Comparison of ENCODE assay signal across 8 cellular contexts in genomic region chr17:37744961-37745800, GRCh38. TPM values are rescaled to one million over a fixed set of nuclear protein-coding genes. Genes with fewer than 3 reads are reported as not detected.
DNase-seq lines count a peak whose midpoint lies in the region; ATAC-seq and TF ChIP-seq lines count a peak whose summit lies in the region.

A gene with protein sequence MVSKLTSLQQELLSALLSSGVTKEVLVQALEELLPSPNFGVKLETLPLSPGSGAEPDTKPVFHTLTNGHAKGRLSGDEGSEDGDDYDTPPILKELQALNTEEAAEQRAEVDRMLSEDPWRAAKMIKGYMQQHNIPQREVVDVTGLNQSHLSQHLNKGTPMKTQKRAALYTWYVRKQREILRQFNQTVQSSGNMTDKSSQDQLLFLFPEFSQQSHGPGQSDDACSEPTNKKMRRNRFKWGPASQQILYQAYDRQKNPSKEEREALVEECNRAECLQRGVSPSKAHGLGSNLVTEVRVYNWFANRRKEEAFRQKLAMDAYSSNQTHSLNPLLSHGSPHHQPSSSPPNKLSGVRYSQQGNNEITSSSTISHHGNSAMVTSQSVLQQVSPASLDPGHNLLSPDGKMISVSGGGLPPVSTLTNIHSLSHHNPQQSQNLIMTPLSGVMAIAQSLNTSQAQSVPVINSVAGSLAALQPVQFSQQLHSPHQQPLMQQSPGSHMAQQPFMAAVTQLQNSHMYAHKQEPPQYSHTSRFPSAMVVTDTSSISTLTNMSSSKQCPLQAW (minus strand): TSS chr17:37745059. CDS start chr17:37744884, 175 bp downstream.

- peaks cover 31% of the 10 kb centered on the region for H3K4me1 ChIP-seq in upper lobe of right lung

- H3K36me3 Mint-ChIP-seq in CD4-positive, alpha-beta T cell (ENCODE audit: low read depth) = no peaks in the 10 kb centered on the region

- CTCF ChIA-PET in CD4-positive, alpha-beta T cell (lab: Charles Lee) = no interaction called here

- intact Hi-C loops in CD4-positive, alpha-beta T cell (cut with DNase I, micrococcal nuclease) = no loop called here
- intact Hi-C loops in upper lobe of right lung (cut with DNase I) = loop anchor here (5.0 kb wide), 1 partner anchor 103 kb away; the partner anchor contains the start of gene DDX52

- no peaks in the 10 kb centered on the region for H3K9me3 Mint-ChIP-seq in CD4-positive, alpha-beta T cell

- POLR2A ChIA-PET in CD4-positive, alpha-beta T cell (lab: Charles Lee) = no interaction called here

- H3K4me3 Mint-ChIP-seq in CD4-positive, alpha-beta T cell = peak within 1 kb of the TSS; percentile 39

- peak within 1 kb of the TSS; percentile 53 for H3K4me3 ChIP-seq in upper lobe of right lung

- H3K27me3 ChIP-seq in CD4-positive, alpha-beta T cell (ENCODE audit: control insufficient read depth, insufficient read depth, low read length) = peaks cover 68% of the 10 kb centered on the region
- peaks cover 73% of the 10 kb centered on the region for H3K27me3 ChIP-seq in upper lobe of right lung

- H3K27me3 Mint-ChIP-seq in CD4-positive, alpha-beta T cell = peaks cover 83% of the 10 kb centered on the region

- H3K4me1 Mint-ChIP-seq in CD4-positive, alpha-beta T cell (ENCODE audit: low read depth) = peaks cover 22% of the 10 kb centered on the region

- H3K27ac Mint-ChIP-seq in CD4-positive, alpha-beta T cell = no peak within 1 kb of the TSS

- no peaks in the 10 kb centered on the region for H3K9me3 ChIP-seq in CD4-positive, alpha-beta T cell (ENCODE audit: control insufficient read depth, low read length)
- no peaks in the 10 kb centered on the region for H3K9me3 ChIP-seq in upper lobe of right lung

- no peak for DNase-seq in CD4-positive, alpha-beta T cell
- peak; percentile 68 for DNase-seq in NAMALWA (ENCODE audit: low spot score)
- peak; percentile 71 for DNase-seq in iPS-NIHi7 (ENCODE audit: extremely low spot score)
- peak; percentile 79 for DNase-seq in upper lobe of right lung
- no peak for DNase-seq in NCI-H510A (lab: John Stamatoyannopoulos, UW)
- no peak for DNase-seq in foreskin melanocyte

- no peak for TF ChIP-seq CTCF in CD4-positive, alpha-beta T cell (IDR thresholded peaks at IDR 0.05)
- TF ChIP-seq CTCF in upper lobe of right lung (IDR thresholded peaks at IDR 0.05) = no peak

- no peak within 1 kb of the TSS for H3K27ac ChIP-seq in CD4-positive, alpha-beta T cell (ENCODE audit: low read depth, low read length)
- peak within 1 kb of the TSS; percentile 81 for H3K27ac ChIP-seq in upper lobe of right lung

- H3K36me3 ChIP-seq in upper lobe of right lung = no peaks in the 10 kb centered on the region

- no peak for ATAC-seq in CD4-positive, alpha-beta T cell (ENCODE audit: poor library complexity)
- ATAC-seq in GM19351 (IDR thresholded peaks at IDR 0.05; ENCODE audit: unreplicated experiment) (peak; percentile 57), upper lobe of right lung (peak; percentile 74), HG03565 (IDR thresholded peaks at IDR 0.05; ENCODE audit: unreplicated experiment) (no peak)

RNA-seq across cellular contexts. Expression of the gene that starts here (rescaled TPM):
- not detected for total RNA-seq in CD4-positive, alpha-beta T cell
- 19.8 TPM for total RNA-seq in upper lobe of right lung

Comparison
In these comparisons a context has a peak if more than half of its experiments do, and no peak if none do; other contexts are left out.
1. RNA of the gene that starts here (total RNA-seq): 19.8 TPM in upper lobe of right lung (single experiment); not detected in CD4-positive, alpha-beta T cell; every median in the first group is over 10 times any median in the second.
2. ATAC-seq: peak in GM19351 (single experiment) and upper lobe of right lung (single experiment); none in CD4-positive, alpha-beta T cell (single experiment) and HG03565 (single experiment).
3. DNase-seq: peak in NAMALWA (single experiment), iPS-NIHi7 (single experiment) and upper lobe of right lung (single experiment); none in CD4-positive, alpha-beta T cell (0 of 10), NCI-H510A (single experiment) and foreskin melanocyte (single experiment).